Comparison of ENCODE assay signal across 2 cellular contexts in the genomic region with DNA sequence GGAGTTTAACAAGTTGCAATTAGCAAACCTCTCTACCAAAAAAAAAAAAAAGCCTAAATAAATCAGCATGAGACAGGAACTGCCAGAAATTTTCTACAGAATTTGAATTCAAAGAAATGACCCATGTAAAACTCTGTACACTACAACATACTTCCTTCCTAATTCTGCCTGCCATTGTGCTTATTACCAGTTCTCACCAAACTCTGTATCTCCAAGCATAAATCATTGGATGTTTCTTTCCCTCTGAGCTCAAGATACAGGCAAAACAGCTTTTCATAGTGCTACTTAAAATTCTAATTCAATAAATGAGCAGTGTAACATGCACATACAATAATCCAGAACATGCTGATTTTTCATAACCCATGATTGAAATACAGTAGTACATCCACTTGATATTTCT.
TF ChIP-seq lines count a peak whose summit lies in the region.

No MANE protein-coding gene starts in this region.

TF ChIP-seq in SK-N-SH, 30 proteins besides CTCF, POLR2A, EP300 and RAD21 (continued from another document):
- TF ChIP-seq MAX (IDR thresholded peaks at IDR 0.05; ENCODE audit: low read depth) (no peak), FOXM1 (IDR thresholded peaks at IDR 0.05; ENCODE audit: low read depth) (no peak), NFIC (IDR thresholded peaks at IDR 0.05; ENCODE audit: borderline replicate concordance) (no peak), FOXJ3 (CRISPR knock-in tag; IDR thresholded peaks at IDR 0.05) (no peak), NRF1 (IDR thresholded peaks at IDR 0.05; ENCODE audit: low read depth, low read length) (no peak), USF1 (IDR thresholded peaks at IDR 0.05; ENCODE audit: borderline replicate concordance, low read depth) (no peak), USF2 (IDR thresholded peaks at IDR 0.05; ENCODE audit: borderline replicate concordance, low read depth, low read length) (no peak), SMC3 (IDR thresholded peaks at IDR 0.05; ENCODE audit: low read depth, low read length) (no peak), CHD2 (IDR thresholded peaks at IDR 0.05; ENCODE audit: low read length, partially characterized antibody) (no peak)
- TF ChIP-seq, protein P1, sequence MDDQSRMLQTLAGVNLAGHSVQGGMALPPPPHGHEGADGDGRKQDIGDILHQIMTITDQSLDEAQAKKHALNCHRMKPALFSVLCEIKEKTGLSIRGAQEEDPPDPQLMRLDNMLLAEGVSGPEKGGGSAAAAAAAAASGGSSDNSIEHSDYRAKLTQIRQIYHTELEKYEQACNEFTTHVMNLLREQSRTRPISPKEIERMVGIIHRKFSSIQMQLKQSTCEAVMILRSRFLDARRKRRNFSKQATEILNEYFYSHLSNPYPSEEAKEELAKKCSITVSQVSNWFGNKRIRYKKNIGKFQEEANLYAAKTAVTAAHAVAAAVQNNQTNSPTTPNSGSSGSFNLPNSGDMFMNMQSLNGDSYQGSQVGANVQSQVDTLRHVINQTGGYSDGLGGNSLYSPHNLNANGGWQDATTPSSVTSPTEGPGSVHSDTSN (IDR thresholded peaks at IDR 0.05), result no peak
- TF ChIP-seq, protein P2, sequence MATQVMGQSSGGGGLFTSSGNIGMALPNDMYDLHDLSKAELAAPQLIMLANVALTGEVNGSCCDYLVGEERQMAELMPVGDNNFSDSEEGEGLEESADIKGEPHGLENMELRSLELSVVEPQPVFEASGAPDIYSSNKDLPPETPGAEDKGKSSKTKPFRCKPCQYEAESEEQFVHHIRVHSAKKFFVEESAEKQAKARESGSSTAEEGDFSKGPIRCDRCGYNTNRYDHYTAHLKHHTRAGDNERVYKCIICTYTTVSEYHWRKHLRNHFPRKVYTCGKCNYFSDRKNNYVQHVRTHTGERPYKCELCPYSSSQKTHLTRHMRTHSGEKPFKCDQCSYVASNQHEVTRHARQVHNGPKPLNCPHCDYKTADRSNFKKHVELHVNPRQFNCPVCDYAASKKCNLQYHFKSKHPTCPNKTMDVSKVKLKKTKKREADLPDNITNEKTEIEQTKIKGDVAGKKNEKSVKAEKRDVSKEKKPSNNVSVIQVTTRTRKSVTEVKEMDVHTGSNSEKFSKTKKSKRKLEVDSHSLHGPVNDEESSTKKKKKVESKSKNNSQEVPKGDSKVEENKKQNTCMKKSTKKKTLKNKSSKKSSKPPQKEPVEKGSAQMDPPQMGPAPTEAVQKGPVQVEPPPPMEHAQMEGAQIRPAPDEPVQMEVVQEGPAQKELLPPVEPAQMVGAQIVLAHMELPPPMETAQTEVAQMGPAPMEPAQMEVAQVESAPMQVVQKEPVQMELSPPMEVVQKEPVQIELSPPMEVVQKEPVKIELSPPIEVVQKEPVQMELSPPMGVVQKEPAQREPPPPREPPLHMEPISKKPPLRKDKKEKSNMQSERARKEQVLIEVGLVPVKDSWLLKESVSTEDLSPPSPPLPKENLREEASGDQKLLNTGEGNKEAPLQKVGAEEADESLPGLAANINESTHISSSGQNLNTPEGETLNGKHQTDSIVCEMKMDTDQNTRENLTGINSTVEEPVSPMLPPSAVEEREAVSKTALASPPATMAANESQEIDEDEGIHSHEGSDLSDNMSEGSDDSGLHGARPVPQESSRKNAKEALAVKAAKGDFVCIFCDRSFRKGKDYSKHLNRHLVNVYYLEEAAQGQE (IDR thresholded peaks at IDR 0.05; ENCODE audit: low read depth, low read length), result no peak
TF ChIP-seq in SK-N-SH: peak in this region for 0.

TF ChIP-seq in SK-N-SH treated with all-trans-retinoic acid at 6 μM for 48 hours, 23 proteins besides CTCF, POLR2A, EP300 and RAD21:
- no peak for TF ChIP-seq CREB5 (CRISPR knock-in tag; IDR thresholded peaks at IDR 0.05; ENCODE audit: low read depth)
